ENCODE assay signal across 1 cellular context in the genomic region with DNA sequence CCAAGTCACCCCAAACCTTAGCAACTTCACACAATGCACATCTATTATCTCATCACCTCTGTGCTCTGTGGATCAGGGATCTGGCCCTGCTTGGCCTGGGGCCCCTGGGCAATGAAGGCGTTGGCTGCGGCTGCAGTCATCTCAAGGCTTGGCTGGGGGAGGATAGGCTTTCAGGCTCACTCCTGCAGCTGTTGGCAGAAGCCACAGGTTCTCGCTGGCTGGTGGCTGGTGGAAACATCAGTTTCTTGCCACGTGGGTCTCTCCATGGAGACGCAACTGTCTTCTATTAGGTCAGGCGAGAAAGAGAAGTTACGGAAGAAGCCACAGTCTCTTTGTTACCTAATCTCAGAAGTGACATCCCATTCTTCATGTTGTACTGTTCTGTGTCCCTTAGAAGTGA.
A peak's percentile ranks its signal among the peaks of the same experiment; 100 is the strongest.
TF ChIP-seq lines count a peak whose summit lies in the region.

No MANE protein-coding gene starts in this region.

TF ChIP-seq in K562, 482 proteins besides CTCF, POLR2A, EP300 and RAD21:
- TF ChIP-seq ARHGAP35 (IDR thresholded peaks at IDR 0.05; ENCODE audit: partially characterized antibody) (no peak), SMAD4 (CRISPR knock-in tag; conservative IDR thresholded peaks at IDR 0.05) (no peak), LARP7 (IDR thresholded peaks at IDR 0.05) (no peak), BHLHE40 (IDR thresholded peaks at IDR 0.05; ENCODE audit: low read length) (0 out of 2 replicates have a peak, but pooled peaks have one; percentile 9), TFAP4 (CRISPR knock-in tag; IDR thresholded peaks at IDR 0.05; ENCODE audit: borderline replicate concordance) (peak; percentile 33; the same call in 1 of the 2 replicates), POLR2G (IDR thresholded peaks at IDR 0.05; ENCODE audit: low read depth, low read length) (0 out of 2 replicates have a peak, but pooled peaks have one; percentile 36), STAG1 (CRISPR knock-in tag; IDR thresholded peaks at IDR 0.05; ENCODE audit: borderline replicate concordance) (no peak), GABPB1 (CRISPR knock-in tag; IDR thresholded peaks at IDR 0.05) (no peak), SMARCA4 (IDR thresholded peaks at IDR 0.05) (no peak), ZNF695 (CRISPR knock-in tag; IDR thresholded peaks at IDR 0.05) (no peak), YY1 (IDR thresholded peaks at IDR 0.05; ENCODE audit: borderline replicate concordance in 1 of 3, control insufficient read depth in 1 of 3, extremely low read depth in 1 of 3, insufficient read depth in 3 of 3, insufficient read length in 1 of 3, insufficient replicate concordance in 2 of 3, low read depth in 1 of 3, low read length in 2 of 3) (no peak)
- TF ChIP-seq, protein P1, sequence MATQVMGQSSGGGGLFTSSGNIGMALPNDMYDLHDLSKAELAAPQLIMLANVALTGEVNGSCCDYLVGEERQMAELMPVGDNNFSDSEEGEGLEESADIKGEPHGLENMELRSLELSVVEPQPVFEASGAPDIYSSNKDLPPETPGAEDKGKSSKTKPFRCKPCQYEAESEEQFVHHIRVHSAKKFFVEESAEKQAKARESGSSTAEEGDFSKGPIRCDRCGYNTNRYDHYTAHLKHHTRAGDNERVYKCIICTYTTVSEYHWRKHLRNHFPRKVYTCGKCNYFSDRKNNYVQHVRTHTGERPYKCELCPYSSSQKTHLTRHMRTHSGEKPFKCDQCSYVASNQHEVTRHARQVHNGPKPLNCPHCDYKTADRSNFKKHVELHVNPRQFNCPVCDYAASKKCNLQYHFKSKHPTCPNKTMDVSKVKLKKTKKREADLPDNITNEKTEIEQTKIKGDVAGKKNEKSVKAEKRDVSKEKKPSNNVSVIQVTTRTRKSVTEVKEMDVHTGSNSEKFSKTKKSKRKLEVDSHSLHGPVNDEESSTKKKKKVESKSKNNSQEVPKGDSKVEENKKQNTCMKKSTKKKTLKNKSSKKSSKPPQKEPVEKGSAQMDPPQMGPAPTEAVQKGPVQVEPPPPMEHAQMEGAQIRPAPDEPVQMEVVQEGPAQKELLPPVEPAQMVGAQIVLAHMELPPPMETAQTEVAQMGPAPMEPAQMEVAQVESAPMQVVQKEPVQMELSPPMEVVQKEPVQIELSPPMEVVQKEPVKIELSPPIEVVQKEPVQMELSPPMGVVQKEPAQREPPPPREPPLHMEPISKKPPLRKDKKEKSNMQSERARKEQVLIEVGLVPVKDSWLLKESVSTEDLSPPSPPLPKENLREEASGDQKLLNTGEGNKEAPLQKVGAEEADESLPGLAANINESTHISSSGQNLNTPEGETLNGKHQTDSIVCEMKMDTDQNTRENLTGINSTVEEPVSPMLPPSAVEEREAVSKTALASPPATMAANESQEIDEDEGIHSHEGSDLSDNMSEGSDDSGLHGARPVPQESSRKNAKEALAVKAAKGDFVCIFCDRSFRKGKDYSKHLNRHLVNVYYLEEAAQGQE (CRISPR knock-in tag; IDR thresholded peaks at IDR 0.05; ENCODE audit: low read depth), result no peak
